Comparison of ENCODE assay signal across 11 cellular contexts in the genomic region with DNA sequence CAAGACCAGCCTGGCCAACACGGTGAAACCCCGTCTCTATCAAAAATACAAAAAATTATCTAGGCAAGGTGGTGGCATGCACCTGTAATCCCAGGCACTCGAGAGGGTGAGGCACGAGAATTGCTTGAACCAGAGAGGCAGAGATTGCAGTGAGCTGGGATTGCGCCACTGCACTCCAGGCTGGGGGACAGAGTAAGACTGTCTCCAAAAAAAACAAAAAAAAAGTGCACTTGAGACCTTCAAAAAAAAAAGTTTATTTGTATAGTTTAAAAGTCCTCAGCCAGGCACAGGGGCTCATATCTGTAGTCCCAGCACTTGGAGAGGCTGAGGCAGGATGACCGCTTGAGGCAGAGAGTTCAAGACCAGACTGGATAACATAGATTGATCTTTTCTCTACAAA. TPM values are rescaled to one million over a fixed set of nuclear protein-coding genes. Genes with fewer than 3 reads are reported as not detected.
DNase-seq lines count a peak whose midpoint lies in the region; ATAC-seq and TF ChIP-seq lines count a peak whose summit lies in the region.
"Had no signal": no experiment of that assay in that cellular context is flagged by ENCODE, and none has a peak within 500 bp of the region (broad histone marks: within the 10 kb centered on the region; RNA-seq: fewer than 3 reads in every experiment).

No MANE protein-coding gene starts in this region.

- H3K27ac ChIP-seq in left ventricle myocardium inferior (replicated peaks) = peak overlapping the region; percentile 99
- peak overlapping the region in 2 of 3 donors; percentile 17 to 96 for H3K27ac ChIP-seq in right lobe of liver
- H3K27ac ChIP-seq in upper lobe of right lung = no peak overlapping the region
- H3K27ac ChIP-seq: prostate gland had no signal

- H3K36me3 Mint-ChIP-seq in activated T-helper 2 cell treated with anti-CD3 and anti-CD28 coated beads, Interferon-gamma antibody, Interleukin-2, Interleukin-4, amounts not matched to agents 10 μg/mL and 5 μg/mL and 100 μg/mL, durations not matched to agents 14 hours and 24 hours and 36 hours (ENCODE audit: low read depth) = peaks cover 82% of the 10 kb centered on the region

- WGBS in right lobe of liver (ENCODE audit: insufficient coverage, low coverage, low lambda C conversion rate, missing lambda C conversion rate) = 25% methylated on average over 5 of the region's 6 CpGs

- H3K9me3 Mint-ChIP-seq in activated T-helper 2 cell treated with anti-CD3 and anti-CD28 coated beads, Interferon-gamma antibody, Interleukin-2, Interleukin-4, amounts not matched to agents 10 μg/mL and 5 μg/mL and 100 μg/mL, durations not matched to agents 14 hours and 24 hours and 36 hours = no peaks in the 10 kb centered on the region

- DNase-seq in left ventricle myocardium inferior (no peak), Right ventricle myocardium superior (no peak), right lobe of liver (peak; percentile 46 to 87 (median 66)), upper lobe of right lung (peak; percentile 89), RKO (ENCODE audit: low spot score) (no peak), NCI-H510A treated with DMSO at 0.1 percent for 48 hours (lab: John Stamatoyannopoulos, UW) (no peak)
- no peak for DNase-seq in activated T-helper 2 cell treated with anti-CD3 and anti-CD28 coated beads, Interferon-gamma antibody, Interleukin-2, Interleukin-4, amounts not matched to agents 10 μg/mL and 5 μg/mL and 100 μg/mL, durations not matched to agents 14 hours and 24 hours and 36 hours (ENCODE audit: low spot score)
- DNase-seq in stimulated activated CD4-positive, alpha-beta T cell treated with anti-CD3 and anti-CD28 coated beads, Interleukin-4, amount 100 ng/mL, for 24 hours = no peak
- DNase-seq: activated CD4-positive, CD25-positive, alpha-beta regulatory T cell; NCI-H1930 had no signal

- peak overlapping the region; percentile 72 for H3K27ac Mint-ChIP-seq in activated T-helper 2 cell treated with anti-CD3 and anti-CD28 coated beads, Interferon-gamma antibody, Interleukin-2, Interleukin-4, amounts not matched to agents 10 μg/mL and 5 μg/mL and 100 μg/mL, durations not matched to agents 14 hours and 24 hours and 36 hours

- no peak overlapping the region for H3K4me3 ChIP-seq in left ventricle myocardium inferior
- peak overlapping the region in 1 of 3 donors; percentile 72 for H3K4me3 ChIP-seq in right lobe of liver
- no peak overlapping the region for H3K4me3 ChIP-seq in upper lobe of right lung
- H3K4me3 ChIP-seq: prostate gland had no signal

- TF ChIP-seq POLR2A in right lobe of liver (IDR thresholded peaks at IDR 0.05) = no peak

- intact Hi-C loops in left ventricle myocardium inferior (cut with micrococcal nuclease) = no loop called here
- intact Hi-C loops in Right ventricle myocardium superior (cut with DNase I) = loop anchor here (10.0 kb wide), 1 partner anchor 219 kb away; no protein-coding TSS in a partner anchor
- intact Hi-C loops in activated T-helper 2 cell treated with anti-CD3 and anti-CD28 coated beads, Interferon-gamma antibody, Interleukin-2, Interleukin-4, amounts not matched to agents 10 μg/mL and 5 μg/mL and 100 μg/mL, durations not matched to agents 14 hours and 24 hours and 36 hours (cut with micrococcal nuclease) = loop anchor here (10.0 kb wide), 4 partner anchors 229 to 709 kb away; a partner anchor contains a TSS
- intact Hi-C loops in right lobe of liver (cut with DNase I) = no loop called here
- intact Hi-C loops in upper lobe of right lung (cut with DNase I) = no loop called here

- TF ChIP-seq CTCF in left ventricle myocardium inferior (IDR thresholded peaks at IDR 0.05; ENCODE audit: borderline replicate concordance) (no peak), right lobe of liver (IDR thresholded peaks at IDR 0.05) (no peak), upper lobe of right lung (IDR thresholded peaks at IDR 0.05) (no peak)

- H3K4me1 ChIP-seq in left ventricle myocardium inferior = peaks cover 87% of the 10 kb centered on the region
- peaks cover 0 to 80% (median 28%) of the 10 kb centered on the region in 4 donors for H3K4me1 ChIP-seq in right lobe of liver
- peaks cover 40% of the 10 kb centered on the region for H3K4me1 ChIP-seq in upper lobe of right lung
- H3K4me1 ChIP-seq: prostate gland had no signal

- no peaks in the 10 kb centered on the region for H3K27me3 ChIP-seq in left ventricle myocardium inferior (ENCODE audit: low read depth)
- H3K27me3 ChIP-seq in right lobe of liver = no peaks in the 10 kb centered on the region
- H3K27me3 ChIP-seq in upper lobe of right lung = no peaks in the 10 kb centered on the region

- H3K36me3 ChIP-seq in left ventricle myocardium inferior (peaks cover 40% of the 10 kb centered on the region), right lobe of liver (peaks cover 2 to 20% (median 10%) of the 10 kb centered on the region in 4 donors), upper lobe of right lung (peaks cover 37% of the 10 kb centered on the region)

- H3K4me1 Mint-ChIP-seq in activated T-helper 2 cell treated with anti-CD3 and anti-CD28 coated beads, Interferon-gamma antibody, Interleukin-2, Interleukin-4, amounts not matched to agents 10 μg/mL and 5 μg/mL and 100 μg/mL, durations not matched to agents 14 hours and 24 hours and 36 hours (ENCODE audit: low read depth) = peaks cover 54% of the 10 kb centered on the region

- H3K27me3 Mint-ChIP-seq in activated T-helper 2 cell treated with anti-CD3 and anti-CD28 coated beads, Interferon-gamma antibody, Interleukin-2, Interleukin-4, amounts not matched to agents 10 μg/mL and 5 μg/mL and 100 μg/mL, durations not matched to agents 14 hours and 24 hours and 36 hours (ENCODE audit: low read depth) = no peaks in the 10 kb centered on the region

- H3K4me3 Mint-ChIP-seq in activated T-helper 2 cell treated with anti-CD3 and anti-CD28 coated beads, Interferon-gamma antibody, Interleukin-2, Interleukin-4, amounts not matched to agents 10 μg/mL and 5 μg/mL and 100 μg/mL, durations not matched to agents 14 hours and 24 hours and 36 hours (ENCODE audit: low read depth) = peak overlapping the region; percentile 87

- ATAC-seq in Right ventricle myocardium superior (ENCODE audit: poor library complexity) (no peak), right lobe of liver (peak in 3 of 4 donors; percentile 2 to 34 (median 16)), upper lobe of right lung (no peak)

- no peaks in the 10 kb centered on the region for H3K9me3 ChIP-seq in left ventricle myocardium inferior (replicated peaks)
- no peaks in the 10 kb centered on the region for H3K9me3 ChIP-seq in right lobe of liver
- no peaks in the 10 kb centered on the region for H3K9me3 ChIP-seq in upper lobe of right lung
- H3K9me3 ChIP-seq: prostate gland had no signal

RNA-seq across cellular contexts. Expression of a gene that starts 2.1 kb away (rescaled TPM):
- 52.3 TPM for total RNA-seq in left ventricle myocardium inferior
- total RNA-seq in Right ventricle myocardium superior = 45.1 TPM
- total RNA-seq in activated T-helper 2 cell treated with anti-CD3 and anti-CD28 coated beads, Interferon-gamma antibody, Interleukin-2, Interleukin-4, amounts not matched to agents 10 μg/mL and 5 μg/mL and 100 μg/mL, durations not matched to agents 14 hours and 24 hours and 36 hours = 60.4 and 66.3 TPM in 2 replicates
- 10 to 100 TPM; 17.1 to 36.4 (median 27.2) TPM for total RNA-seq in right lobe of liver
- 67.1 TPM for total RNA-seq in upper lobe of right lung

RNA-seq across cellular contexts. Expression of a gene that starts 2.2 kb away (rescaled TPM):
- total RNA-seq in left ventricle myocardium inferior = 26.8 TPM
- total RNA-seq in Right ventricle myocardium superior = 27.2 TPM
- total RNA-seq in activated T-helper 2 cell treated with anti-CD3 and anti-CD28 coated beads, Interferon-gamma antibody, Interleukin-2, Interleukin-4, amounts not matched to agents 10 μg/mL and 5 μg/mL and 100 μg/mL, durations not matched to agents 14 hours and 24 hours and 36 hours = 226 and 235 TPM in 2 replicates
- total RNA-seq in right lobe of liver = 10 to 100 TPM; 20.0 to 86.2 (median 41.7) TPM
- 50.6 TPM for total RNA-seq in upper lobe of right lung

RNA-seq across cellular contexts. Expression of a gene that starts 22.0 kb away (rescaled TPM):
- 29.2 TPM for total RNA-seq in left ventricle myocardium inferior
- 29.7 TPM for total RNA-seq in Right ventricle myocardium superior
- total RNA-seq in activated T-helper 2 cell treated with anti-CD3 and anti-CD28 coated beads, Interferon-gamma antibody, Interleukin-2, Interleukin-4, amounts not matched to agents 10 μg/mL and 5 μg/mL and 100 μg/mL, durations not matched to agents 14 hours and 24 hours and 36 hours = 37.6 and 38.7 TPM in 2 replicates
- 10 to 100 TPM; 23.0 to 63.1 (median 46.9) TPM for total RNA-seq in right lobe of liver
- 44.9 TPM for total RNA-seq in upper lobe of right lung

RNA-seq across cellular contexts. Expression of a gene that starts 22.3 kb away (rescaled TPM):
- total RNA-seq in left ventricle myocardium inferior (85.8 TPM), Right ventricle myocardium superior (78.7 TPM), right lobe of liver (100 to 1,000 TPM in 3 of 6 experiments, 10 to 100 TPM in 3; 60.7 to 193 (median 94.1) TPM), upper lobe of right lung (76.0 TPM)
- 124 and 125 TPM in 2 replicates for total RNA-seq in activated T-helper 2 cell treated with anti-CD3 and anti-CD28 coated beads, Interferon-gamma antibody, Interleukin-2, Interleukin-4, amounts not matched to agents 10 μg/mL and 5 μg/mL and 100 μg/mL, durations not matched to agents 14 hours and 24 hours and 36 hours

Comparison
In these comparisons a context has a peak if more than half of its experiments do, and no peak if none do; other contexts are left out.
1. intact Hi-C loops: an anchor here in Right ventricle myocardium superior (10.0 kb wide) and activated T-helper 2 cell treated with anti-CD3 and anti-CD28 coated beads, Interferon-gamma antibody, Interleukin-2, Interleukin-4, amounts not matched to agents 10 μg/mL and 5 μg/mL and 100 μg/mL, durations not matched to agents 14 hours and 24 hours and 36 hours (10.0 kb wide); none called in left ventricle myocardium inferior, right lobe of liver and upper lobe of right lung.
2. DNase-seq: peak in right lobe of liver (3 of 3) and upper lobe of right lung (single experiment); none in left ventricle myocardium inferior (single experiment), Right ventricle myocardium superior (single experiment), activated T-helper 2 cell treated with anti-CD3 and anti-CD28 coated beads, Interferon-gamma antibody, Interleukin-2, Interleukin-4, amounts not matched to agents 10 μg/mL and 5 μg/mL and 100 μg/mL, durations not matched to agents 14 hours and 24 hours and 36 hours (single experiment), RKO (single experiment), NCI-H510A treated with DMSO at 0.1 percent for 48 hours (single experiment) and stimulated activated CD4-positive, alpha-beta T cell treated with anti-CD3 and anti-CD28 coated beads, Interleukin-4, amount 100 ng/mL, for 24 hours (single experiment).
3. ATAC-seq: peak in right lobe of liver (3 of 4); none in Right ventricle myocardium superior (single experiment) and upper lobe of right lung (single experiment).